8 cellular contexts compared by ENCODE assay signal in genomic region chrX:145405012-145405411, GRCh38.
A peak's percentile ranks its signal among the peaks of the same experiment; 100 is the strongest.
DNase-seq lines count a peak whose midpoint lies in the region; ATAC-seq and TF ChIP-seq lines count a peak whose summit lies in the region.

No MANE protein-coding gene starts in this region.

- H3K9me2 ChIP-seq in hepatocyte (replicated peaks; ENCODE audit: insufficient read depth), result no peaks in the 10 kb centered on the region

- H3K9me3 Mint-ChIP-seq in MCF 10A (ENCODE audit: unreplicated experiment), result no peaks in the 10 kb centered on the region

- peak; percentile 68 for TF ChIP-seq CTCF in MCF 10A (IDR thresholded peaks at IDR 0.05; ENCODE audit: unreplicated experiment)
- peak in 1 of 3 donors; percentile 24 for TF ChIP-seq CTCF in breast epithelium (IDR thresholded peaks at IDR 0.05)
- peak; percentile 57 for TF ChIP-seq CTCF in hepatocyte (IDR thresholded peaks at IDR 0.05; ENCODE audit: poor library complexity)

- no peaks in the 10 kb centered on the region for H3K4me1 Mint-ChIP-seq in MCF 10A (ENCODE audit: insufficient read depth, unreplicated experiment)

- no peak overlapping the region for H2AFZ ChIP-seq in hepatocyte

- H3K4me2 ChIP-seq in hepatocyte, result no peak overlapping the region

- no peaks in the 10 kb centered on the region for H3K4me1 ChIP-seq in breast epithelium
- H3K4me1 ChIP-seq in hepatocyte (ENCODE audit: insufficient read depth), result no peaks in the 10 kb centered on the region

- intact Hi-C loops in MCF 10A (cut with micrococcal nuclease), result loop anchor here (1.0 to 10.0 kb wide), 5 partner anchors 190 to 820 kb away; no protein-coding TSS in a partner anchor
- intact Hi-C loops in breast epithelium (cut with DNase I; ENCODE audit: low total_unique reads), result no loop called here

- BruUV-seq in MCF 10A (replicated peaks; lab: Mats Ljungman, UMichigan), result no TSS peak

- no peaks in the 10 kb centered on the region for H4K20me1 ChIP-seq in hepatocyte (ENCODE audit: insufficient read depth, poor library complexity, severe bottlenecking)

- no peak for TF ChIP-seq POLR2A in breast epithelium (IDR thresholded peaks at IDR 0.05)

- H3K27me3 ChIP-seq in breast epithelium (peaks cover 0 to 3% of the 10 kb centered on the region in 2 donors), hepatocyte (no peaks in the 10 kb centered on the region)

- no peak overlapping the region for H3K27ac Mint-ChIP-seq in MCF 10A (ENCODE audit: low read depth, unreplicated experiment)

- H3K9me3 ChIP-seq in breast epithelium (no peaks in the 10 kb centered on the region), hepatocyte (ENCODE audit: low read depth) (no peaks in the 10 kb centered on the region)

- peak; percentile 48 for ATAC-seq in HG02798 (IDR thresholded peaks at IDR 0.05; ENCODE audit: poor library complexity, unreplicated experiment)
- no peak for ATAC-seq in HG03097 (IDR thresholded peaks at IDR 0.05; ENCODE audit: low FRiP score, unreplicated experiment)
- ATAC-seq in HG03108 (IDR thresholded peaks at IDR 0.05; ENCODE audit: unreplicated experiment), result no peak

- H3K27me3 Mint-ChIP-seq in MCF 10A (ENCODE audit: insufficient read depth, unreplicated experiment), result no peaks in the 10 kb centered on the region

- H3K27ac ChIP-seq in breast epithelium (no peak overlapping the region), hepatocyte (no peak overlapping the region)

- CTCF ChIA-PET in MCF 10A (lab: Yijun Ruan, JAX), result interaction anchor here (1.0 to 1.2 kb wide), 2 partner anchors 11 to 787 kb away, joined by 4 to 5 read pairs; no protein-coding TSS in a partner anchor

- peak; percentile 70 for DNase-seq in MCF 10A (ENCODE audit: unreplicated experiment)
- DNase-seq in breast epithelium (ENCODE audit: low spot score in 2 of 2), result no peak
- peak; percentile 29 for DNase-seq in SK-N-DZ (ENCODE audit: low spot score)
- DNase-seq in hepatocyte (ENCODE audit: low spot score), result peak; percentile 50
- DNase-seq in activated T-cell treated with anti-CD3 and anti-CD28 coated beads, Interleukin-2, amount 50 U/mL, for 1 hour, result no peak

- H3K4me3 Mint-ChIP-seq in MCF 10A (ENCODE audit: unreplicated experiment), result no peak overlapping the region

- no peaks in the 10 kb centered on the region for H3K36me3 Mint-ChIP-seq in MCF 10A (ENCODE audit: insufficient read depth, unreplicated experiment)

- H3K36me3 ChIP-seq in breast epithelium, result no peaks in the 10 kb centered on the region
- H3K36me3 ChIP-seq in hepatocyte (replicated peaks; ENCODE audit: insufficient read depth, low read depth), result no peaks in the 10 kb centered on the region

- no peaks in the 10 kb centered on the region for H3K79me2 ChIP-seq in hepatocyte

- H3K4me3 ChIP-seq in breast epithelium (no peak overlapping the region), hepatocyte (no peak overlapping the region)

- WGBS in hepatocyte (ENCODE audit: low lambda C conversion rate, missing lambda C conversion rate), result 20% methylated on average over 1 of the region's 1 CpG

- POLR2A ChIA-PET in MCF 10A (lab: Yijun Ruan, JAX), result no interaction called here

Comparison
In these comparisons a context has a peak if more than half of its experiments do, and no peak if none do; other contexts are left out.
1. DNase-seq: peak in MCF 10A (single experiment), SK-N-DZ (single experiment) and hepatocyte (single experiment); none in breast epithelium (0 of 2) and activated T-cell treated with anti-CD3 and anti-CD28 coated beads, Interleukin-2, amount 50 U/mL, for 1 hour (single experiment).